ENCODE assay signal across 17 cellular contexts in genomic region chr10:58701398-58702135, GRCh38.
DNase-seq lines count a peak whose midpoint lies in the region; ATAC-seq, FAIRE-seq and TF ChIP-seq lines count a peak whose summit lies in the region.
"Had no signal": no experiment of that assay in that cellular context is flagged by ENCODE, and none has a peak within 500 bp of the region (broad histone marks: within the 10 kb centered on the region; RNA-seq: fewer than 3 reads in every experiment).

No MANE protein-coding gene starts in this region.

- FAIRE-seq in A549 (lab: Jason Lieb, UNC) = no peak

- H3K4me1 Mint-ChIP-seq in mesothelial cell of epicardium = peaks cover 33% of the 10 kb centered on the region
- H3K4me1 Mint-ChIP-seq: IgD-negative memory B cell, memory B cell had no signal

- DNase-seq in A549 (ENCODE audit: low read depth in 1 of 2, low spot score in 1 of 2) (peak in 1 of 2 experiments; percentile 20), MG63 (peak; percentile 24), dedifferentiated amniotic fluid mesenchymal stem cell (ENCODE audit: extremely low spot score) (peak; percentile 95), mesothelial cell of epicardium (ENCODE audit: low spot score in 2 of 2, unreplicated experiment in 2 of 2) (no peak), NCI-H446 treated with DMSO at 0.1 percent for 48 hours (lab: John Stamatoyannopoulos, UW) (no peak), ureter (ENCODE audit: low spot score) (no peak)
- DNase-seq in stimulated activated naive CD4-positive, alpha-beta T cell (lab: John Stamatoyannopoulos, UW) = no peak
- DNase-seq: 8988T, DND-41, glutamatergic neuron, NCI-H2081 treated with DMSO at 0.1 percent for 48 hours, retina, T-helper 9 cell had no signal

- POLR2A ChIA-PET in A549 (lab: Yijun Ruan, JAX) = no interaction called here

- no peaks in the 10 kb centered on the region for H3K27me3 ChIP-seq in MG63

- H3K36me3 Mint-ChIP-seq in mesothelial cell of epicardium = no peaks in the 10 kb centered on the region
- H3K36me3 Mint-ChIP-seq: IgD-negative memory B cell, memory B cell had no signal

- peak overlapping the region; percentile 76 for H3K27ac Mint-ChIP-seq in mesothelial cell of epicardium
- H3K27ac Mint-ChIP-seq: IgD-negative memory B cell, memory B cell had no signal

- H3K4me1 ChIP-seq in A549 = peaks cover 84% of the 10 kb centered on the region

- H3K9me3 ChIP-seq in A549 = no peaks in the 10 kb centered on the region
- peaks cover 4% of the 10 kb centered on the region for H3K9me3 ChIP-seq in MG63

- TF ChIP-seq POLR2A in A549 (IDR thresholded peaks at IDR 0.05; ENCODE audit: low read length) = no peak

- TF ChIP-seq EP300 in A549 (IDR thresholded peaks at IDR 0.05) = peak in 1 of 2 experiments; percentile 39; a peak in 1 of 5 replicates

- peaks cover 3% of the 10 kb centered on the region for H3K9me3 Mint-ChIP-seq in mesothelial cell of epicardium

- H3K27ac ChIP-seq in A549 = peak overlapping the region; percentile 66 to 75

- H3K4me3 ChIP-seq in A549 (no peak overlapping the region), MG63 (no peak overlapping the region)

- peak in 1 of 2 experiments; percentile 57; a peak in 2 of 6 replicates for ATAC-seq in A549
- ATAC-seq in HG03520 (IDR thresholded peaks at IDR 0.05; ENCODE audit: unreplicated experiment) = no peak

- 39% methylated on average over 7 of the region's 7 CpGs for WGBS in A549 (ENCODE audit: missing lambda C conversion rate)

- no peak for TF ChIP-seq RAD21 in A549 (conservative IDR thresholded peaks at IDR 0.05 in 1 of 2, IDR thresholded peaks at IDR 0.05 in 1 of 2)

- H3K4me3 Mint-ChIP-seq in mesothelial cell of epicardium = no peak overlapping the region
- H3K4me3 Mint-ChIP-seq: brain, IgD-negative memory B cell, memory B cell had no signal

- H3K36me3 ChIP-seq in MG63 = no peaks in the 10 kb centered on the region; the same call in 1 of the 2 replicates

- no peaks in the 10 kb centered on the region for H3K27me3 Mint-ChIP-seq in mesothelial cell of epicardium (ENCODE audit: low read depth)
- H3K27me3 Mint-ChIP-seq: brain, IgD-negative memory B cell, memory B cell had no signal

- peak overlapping the region; percentile 67 for H3K4me2 ChIP-seq in A549

- TF ChIP-seq CTCF in A549 (IDR thresholded peaks at IDR 0.05) = no peak
- no peak for TF ChIP-seq CTCF in mesothelial cell of epicardium (IDR thresholded peaks at IDR 0.05; ENCODE audit: unreplicated experiment)

- CTCF ChIA-PET in A549 (lab: Yijun Ruan, JAX) = no interaction called here

TF ChIP-seq in A549, 52 proteins besides CTCF, POLR2A, EP300 and RAD21:
- peak; percentile 89 to 92 for TF ChIP-seq CEBPB (IDR thresholded peaks at IDR 0.05)
- TF ChIP-seq BCL3 (IDR thresholded peaks at IDR 0.05) = no peak
- 0 out of 2 replicates have a peak, but pooled peaks have one; percentile 38 for TF ChIP-seq HES2 (IDR thresholded peaks at IDR 0.05)

Comparison
In these comparisons a context has a peak if more than half of its experiments do, and no peak if none do; other contexts are left out.
1. DNase-seq: peak in MG63 (single experiment) and dedifferentiated amniotic fluid mesenchymal stem cell (single experiment); none in mesothelial cell of epicardium (0 of 2), NCI-H446 treated with DMSO at 0.1 percent for 48 hours (single experiment), ureter (single experiment) and stimulated activated naive CD4-positive, alpha-beta T cell (0 of 6).